8 cellular contexts compared by ENCODE assay signal in genomic region chr4:41361831-41362646, GRCh38.
DNase-seq lines count a peak whose midpoint lies in the region; ATAC-seq and TF ChIP-seq lines count a peak whose summit lies in the region.

No MANE protein-coding gene starts in this region.

- DNase-seq in GM23338 (ENCODE audit: low spot score) (peak; percentile 27), islet precursor cell (peak; percentile 57), stomach (no peak), H4 (ENCODE audit: low spot score) (no peak), NCI-H146 (lab: John Stamatoyannopoulos, UW) (no peak), kidney glomerular epithelial cell (lab: John Stamatoyannopoulos, UW) (no peak)

- peaks cover 9% of the 10 kb centered on the region; the same call in 1 of the 2 replicates for H3F3A ChIP-seq in GM23338 (replicated peaks; ENCODE audit: low read depth)

- peaks cover 80% of the 10 kb centered on the region for H3K27me3 Mint-ChIP-seq in GM23338 (ENCODE audit: insufficient read depth, low read depth, poor library complexity)

- H3K9me3 ChIP-seq in stomach, result no peaks in the 10 kb centered on the region

- H3K27me3 ChIP-seq in GM23338 (ENCODE audit: insufficient read depth) (peaks cover 99% of the 10 kb centered on the region), stomach (peaks cover 0 to 27% (median 9%) of the 10 kb centered on the region in 3 donors)

- 21 to 37% (median 32%) methylated on average over 9 of the region's 9 CpGs for WGBS in stomach, 5 donors

- no peak for TF ChIP-seq EP300 in stomach (IDR thresholded peaks at IDR 0.05)

- H3K36me3 Mint-ChIP-seq in GM23338 (ENCODE audit: low read depth), result no peaks in the 10 kb centered on the region

- H3K4me3 Mint-ChIP-seq in GM23338, result peak overlapping the region; percentile 68

- no peaks in the 10 kb centered on the region for H3K9me2 ChIP-seq in GM23338 (ENCODE audit: insufficient read depth)

- ATAC-seq in GM23338, result peak; percentile 1; the same call in 1 of the 3 replicates
- ATAC-seq in GM19395 (IDR thresholded peaks at IDR 0.05; ENCODE audit: unreplicated experiment), result no peak

- peak overlapping the region; percentile 85 for H3K4me2 ChIP-seq in GM23338

- H3K27ac ChIP-seq in GM23338 (ENCODE audit: low read depth) (no peak overlapping the region), VCaP (peak overlapping the region; percentile 98), stomach (peak overlapping the region; percentile 79 to 88 (median 84))

- H3K79me2 ChIP-seq in GM23338 (replicated peaks; ENCODE audit: insufficient read depth), result no peaks in the 10 kb centered on the region

- H3K4me1 Mint-ChIP-seq in GM23338, result peaks cover 59% of the 10 kb centered on the region

- H3K4me3 ChIP-seq in GM23338 (peak overlapping the region; percentile 77), stomach (peak overlapping the region; percentile 74 to 94 (median 78))

- no peak for TF ChIP-seq POLR2A in stomach (IDR thresholded peaks at IDR 0.05)

- peaks cover 7% of the 10 kb centered on the region; the same call in 1 of the 2 replicates for H4K20me1 ChIP-seq in GM23338 (replicated peaks; ENCODE audit: insufficient read depth)

- TF ChIP-seq CTCF in GM23338 (conservative IDR thresholded peaks at IDR 0.05; ENCODE audit: low read depth in 2 of 2), result no peak
- TF ChIP-seq CTCF in VCaP (conservative IDR thresholded peaks at IDR 0.05), result no peak
- no peak for TF ChIP-seq CTCF in stomach (IDR thresholded peaks at IDR 0.05)

- no peak overlapping the region for H2AFZ ChIP-seq in GM23338

- H3K27ac Mint-ChIP-seq in GM23338, result no peak overlapping the region

- H3K4me1 ChIP-seq in GM23338 (ENCODE audit: insufficient read depth) (peaks cover 45% of the 10 kb centered on the region), stomach (peaks cover 6 to 61% (median 40%) of the 10 kb centered on the region in 4 donors)

- intact Hi-C loops in stomach (cut with DNase I; ENCODE audit: low total_unique reads), result no loop called here

- H3K36me3 ChIP-seq in GM23338 (ENCODE audit: insufficient read depth) (no peaks in the 10 kb centered on the region), stomach (no peaks in the 10 kb centered on the region)

- no peaks in the 10 kb centered on the region for H3K9me3 Mint-ChIP-seq in GM23338

TF ChIP-seq in GM23338, 12 proteins besides CTCF, POLR2A, EP300 and RAD21:
- TF ChIP-seq ETS1 (IDR thresholded peaks at IDR 0.05) (no peak), EZH2 (IDR thresholded peaks at IDR 0.05; ENCODE audit: low read depth, unreplicated experiment) (peak; percentile 63)

Comparison
In these comparisons a context has a peak if more than half of its experiments do, and no peak if none do; other contexts are left out.
1. DNase-seq: peak in GM23338 (single experiment) and islet precursor cell (single experiment); none in stomach (single experiment), H4 (single experiment), NCI-H146 (single experiment) and kidney glomerular epithelial cell (single experiment).